ENCODE assay signal across 1 cellular context in genomic region chr3:122660575-122660974, GRCh38.
TF ChIP-seq lines count a peak whose summit lies in the region.

No MANE protein-coding gene starts in this region.

TF ChIP-seq in endothelial cell of umbilical vein, 7 proteins besides CTCF, POLR2A, EP300 and RAD21:
- TF ChIP-seq POLR2AphosphoS5 (IDR thresholded peaks at IDR 0.05; ENCODE audit: insufficient read depth, low read depth, low read length), result no peak
- TF ChIP-seq GATA2 (IDR thresholded peaks at IDR 0.05; ENCODE audit: insufficient read depth, insufficient read length, low read depth, low read length), result no peak
- TF ChIP-seq EZH2 (IDR thresholded peaks at IDR 0.05; ENCODE audit: borderline replicate concordance, low read depth, low read length, severe bottlenecking), result no peak
- TF ChIP-seq JUN (IDR thresholded peaks at IDR 0.05; ENCODE audit: borderline replicate concordance, insufficient read depth, insufficient read length, low read depth), result no peak
- TF ChIP-seq FOS (IDR thresholded peaks at IDR 0.05; ENCODE audit: borderline replicate concordance, insufficient read depth, low read length), result no peak
- TF ChIP-seq MYC (IDR thresholded peaks at IDR 0.05; ENCODE audit: low read depth, low read length), result no peak
- TF ChIP-seq MAX (IDR thresholded peaks at IDR 0.05; ENCODE audit: insufficient read depth, insufficient read length), result no peak
